ENCODE assay signal across 25 cellular contexts in the genomic region with DNA sequence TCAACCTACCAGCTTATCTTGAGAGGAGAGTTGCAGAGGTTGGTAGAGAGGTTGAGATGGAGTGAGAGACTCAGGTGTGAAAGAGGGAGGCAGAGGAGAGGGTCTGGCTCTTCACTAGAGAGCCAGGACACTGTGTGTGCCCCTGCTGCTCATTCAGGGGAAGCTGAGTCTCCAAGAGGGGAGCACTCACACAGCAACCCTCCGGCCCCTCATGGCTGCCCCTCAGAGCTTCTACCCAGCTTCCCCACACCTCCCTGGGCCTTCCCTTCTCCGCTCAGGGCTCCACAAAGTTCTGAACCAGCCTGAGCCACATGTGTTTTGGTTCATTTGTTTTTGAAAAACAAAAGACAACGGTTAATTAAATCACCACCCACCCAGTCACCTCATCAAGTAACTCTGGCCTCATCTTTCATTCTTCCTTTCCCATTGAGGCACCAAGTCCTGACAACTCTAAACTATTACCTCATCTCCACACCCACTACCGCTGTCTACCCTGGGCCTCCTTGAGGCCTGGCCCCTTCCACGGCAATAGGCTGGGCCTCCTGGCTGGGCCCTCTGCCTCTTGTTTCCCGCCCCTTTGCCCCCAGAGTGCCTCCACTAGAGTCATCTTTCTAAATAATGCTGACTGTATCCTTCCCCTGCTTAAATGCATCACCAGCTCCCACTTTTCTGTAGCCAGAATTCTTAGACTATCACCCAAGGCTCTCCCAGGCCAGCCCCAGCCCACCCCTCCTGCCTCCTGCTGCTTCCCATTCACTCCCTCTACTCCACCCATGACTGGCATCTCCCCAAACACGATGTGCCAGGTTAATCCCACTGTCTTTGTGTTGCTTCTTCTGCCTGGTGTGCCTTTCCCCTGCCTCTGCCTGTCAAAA. TPM values are rescaled to one million over a fixed set of nuclear protein-coding genes. Genes with fewer than 3 reads are reported as not detected.
"Had no signal": no experiment of that assay in that cellular context is flagged by ENCODE, and none has a peak within 500 bp of the region (broad histone marks: within the 10 kb centered on the region; RNA-seq: fewer than 3 reads in every experiment).

No MANE protein-coding gene starts in this region.

- H3K4me3 ChIP-seq: left ventricle myocardium inferior, ovary, right lobe of liver, smooth muscle cell, thoracic aorta had no signal

- DNase-seq: activated CD4-positive, alpha-beta memory T cell treated with anti-CD3 and anti-CD28 coated beads, Interleukin-2, amount 10 ng/mL, durations not matched to agents 7 days and 5 days; activated CD4-positive, alpha-beta T cell treated with anti-CD3 and anti-CD28 coated beads for 48 hours; activated CD4-positive, CD25-positive, alpha-beta regulatory T cell; activated CD8-positive, alpha-beta memory T cell treated with anti-CD3 and anti-CD28 coated beads, Interleukin-2, amount 10 ng/mL, durations not matched to agents 7 days and 5 days; activated naive CD4-positive, alpha-beta T cell treated with anti-CD3 and anti-CD28 coated beads for 36 hours; activated naive CD8-positive, alpha-beta T cell treated with anti-CD3 and anti-CD28 coated beads, Interleukin-2, amount 50 U/mL, for 24 hours; anterior cingulate cortex; cerebellar nuclear complex; effector CD4-positive, alpha-beta T cell; foreskin melanocyte; hypothalamus; islet precursor cell; left ventricle myocardium inferior; ovary; stimulated activated CD4-positive, alpha-beta T cell treated with anti-CD3 and anti-CD28 coated beads, Interleukin-4, amount 100 ng/mL, for 24 hours; T-helper 1 cell; T1000 had no signal

- H3K27me3 ChIP-seq: ovary, right lobe of liver had no signal

- H3K27ac ChIP-seq: left ventricle myocardium inferior, ovary, right lobe of liver, thoracic aorta had no signal

- H3K9me3 ChIP-seq: ovary, right lobe of liver, thoracic aorta had no signal

- H3K36me3 ChIP-seq: left ventricle myocardium inferior, ovary, right lobe of liver, thoracic aorta had no signal

- ATAC-seq: activated CD8-positive, alpha-beta memory T cell treated with anti-CD3 and anti-CD28 coated beads, Interleukin-2, amount 10 ng/mL, durations not matched to agents 7 days and 5 days; activated naive CD8-positive, alpha-beta T cell treated with anti-CD3 and anti-CD28 coated beads, Interleukin-2, amount 50 U/mL, for 24 hours; right lobe of liver; stimulated activated memory B cell treated with anti-CD40 and anti-IgM and Interleukin-4, amounts not matched to agents 10 μg/mL and 1 μg/mL and 100 μg/mL, for 72 hours had no signal

- H3K4me1 ChIP-seq: right lobe of liver had no signal

RNA-seq across cellular contexts. Expression of a gene that starts 33.0 kb away (rescaled TPM):
- total RNA-seq: activated CD4-positive, alpha-beta memory T cell treated with anti-CD3 and anti-CD28 coated beads, Interleukin-2, amount 10 ng/mL, durations not matched to agents 7 days and 5 days; activated CD8-positive, alpha-beta memory T cell treated with anti-CD3 and anti-CD28 coated beads, Interleukin-2, amount 10 ng/mL, durations not matched to agents 7 days and 5 days; activated naive CD4-positive, alpha-beta T cell treated with anti-CD3 and anti-CD28 coated beads for 36 hours; activated T-helper 2 cell treated with anti-CD3 and anti-CD28 coated beads, Interferon-gamma antibody, Interleukin-2, Interleukin-4, amounts not matched to agents 10 μg/mL and 5 μg/mL and 100 μg/mL, durations not matched to agents 14 hours and 24 hours and 36 hours; fibroblast of lung; pulmonary artery endothelial cell had no signal

RNA-seq across cellular contexts. Expression of a gene that starts 54.7 kb away (rescaled TPM):
- total RNA-seq: activated CD4-positive, alpha-beta memory T cell treated with anti-CD3 and anti-CD28 coated beads, Interleukin-2, amount 10 ng/mL, durations not matched to agents 7 days and 5 days; activated CD8-positive, alpha-beta memory T cell treated with anti-CD3 and anti-CD28 coated beads, Interleukin-2, amount 10 ng/mL, durations not matched to agents 7 days and 5 days; activated naive CD4-positive, alpha-beta T cell treated with anti-CD3 and anti-CD28 coated beads for 36 hours; activated T-helper 2 cell treated with anti-CD3 and anti-CD28 coated beads, Interferon-gamma antibody, Interleukin-2, Interleukin-4, amounts not matched to agents 10 μg/mL and 5 μg/mL and 100 μg/mL, durations not matched to agents 14 hours and 24 hours and 36 hours; fibroblast of lung; mononuclear cell; pulmonary artery endothelial cell had no signal
- polyA plus RNA-seq: fibroblast of lung had no signal
